ENCODE assay signal across 20 cellular contexts in the genomic region with DNA sequence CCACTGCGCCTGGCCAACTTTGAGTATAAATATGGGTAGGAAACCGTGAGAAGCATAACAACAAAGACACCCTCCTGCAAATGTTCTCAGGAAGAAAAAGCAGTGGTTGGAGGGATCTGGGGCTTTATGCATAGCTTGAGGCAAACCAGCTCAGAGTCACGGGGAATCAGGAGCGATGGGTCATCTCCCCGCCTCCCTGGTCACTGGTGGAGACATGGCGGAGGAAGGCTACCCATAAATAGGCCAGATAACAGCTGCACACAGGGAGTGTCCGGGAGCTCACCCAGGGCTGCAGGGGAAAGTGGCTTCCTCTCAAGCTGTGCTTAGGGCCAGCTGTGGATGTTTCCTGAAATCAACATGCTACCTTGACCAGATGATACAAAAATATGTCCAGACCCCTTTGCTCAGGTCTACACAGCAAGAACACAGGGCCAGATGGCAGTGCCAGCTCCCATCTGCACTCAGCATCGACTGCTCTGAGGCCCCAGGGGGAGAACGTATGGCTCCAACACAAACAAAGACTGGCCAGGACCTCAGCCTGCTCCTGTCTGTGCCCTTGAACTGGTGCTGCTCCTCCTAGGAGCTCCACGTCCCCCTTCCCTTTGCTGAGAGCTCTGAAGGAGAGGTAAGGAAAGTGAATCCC. TPM values are rescaled to one million over a fixed set of nuclear protein-coding genes. Genes with fewer than 3 reads are reported as not detected.
DNase-seq lines count a peak whose midpoint lies in the region; ATAC-seq and TF ChIP-seq lines count a peak whose summit lies in the region.
"Had no signal": no experiment of that assay in that cellular context is flagged by ENCODE, and none has a peak within 500 bp of the region (broad histone marks: within the 10 kb centered on the region; RNA-seq: fewer than 3 reads in every experiment).

No MANE protein-coding gene starts in this region.

- no peak overlapping the region for H3K4me3 Mint-ChIP-seq in neural progenitor cell
- H3K4me3 Mint-ChIP-seq: CD8-positive, alpha-beta memory T cell had no signal

- H3K4me1 ChIP-seq in neural progenitor cell (no peaks in the 10 kb centered on the region), vagina (peaks cover 18% of the 10 kb centered on the region)
- H3K4me1 ChIP-seq: uterus had no signal

- TF ChIP-seq CTCF in neural progenitor cell (IDR thresholded peaks at IDR 0.05): no peak
- no peak for TF ChIP-seq CTCF in vagina (IDR thresholded peaks at IDR 0.05)

- no peaks in the 10 kb centered on the region for H3K36me3 ChIP-seq in neural progenitor cell
- H3K36me3 ChIP-seq in vagina: no peaks in the 10 kb centered on the region
- H3K36me3 ChIP-seq: uterus had no signal

- H3K27ac ChIP-seq in neural progenitor cell (no peak overlapping the region), vagina (no peak overlapping the region)
- H3K27ac ChIP-seq: uterus had no signal

- H4K20me1 ChIP-seq in neural progenitor cell (ENCODE audit: low read depth): no peaks in the 10 kb centered on the region

- no peaks in the 10 kb centered on the region for H3K9me3 ChIP-seq in neural progenitor cell (ENCODE audit: low read depth)
- no peaks in the 10 kb centered on the region for H3K9me3 ChIP-seq in vagina
- H3K9me3 ChIP-seq: uterus had no signal

- no peaks in the 10 kb centered on the region for H3K27me3 ChIP-seq in neural progenitor cell
- H3K27me3 ChIP-seq in vagina: no peaks in the 10 kb centered on the region
- H3K27me3 ChIP-seq: uterus had no signal

- no peak overlapping the region for H3K9ac ChIP-seq in neural progenitor cell

- H3K4me3 ChIP-seq in neural progenitor cell (no peak overlapping the region), vagina (no peak overlapping the region)
- H3K4me3 ChIP-seq: uterus had no signal

- ATAC-seq in HG02938 (IDR thresholded peaks at IDR 0.05; ENCODE audit: unreplicated experiment): no peak

- in situ Hi-C loops in G401 (cut with HindIII; ENCODE audit: low sequenced_read_pairs): no loop called here

- TF ChIP-seq POLR2A in vagina (IDR thresholded peaks at IDR 0.05): no peak

- intact Hi-C loops in vagina (cut with DNase I): loop anchor here (10.0 kb wide), 1 partner anchor 280 kb away; no protein-coding TSS in a partner anchor

- peaks cover 26% of the 10 kb centered on the region for H3K4me1 Mint-ChIP-seq in neural progenitor cell

- no peaks in the 10 kb centered on the region for H3K36me3 Mint-ChIP-seq in neural progenitor cell
- H3K36me3 Mint-ChIP-seq: CD8-positive, alpha-beta memory T cell had no signal

- H3K4me2 ChIP-seq in neural progenitor cell: no peak overlapping the region

- no peak overlapping the region for H2AFZ ChIP-seq in neural progenitor cell (replicated peaks)

- DNase-seq in G401 (ENCODE audit: low spot score): peak; percentile 30
- peak; percentile 88 for DNase-seq in NCI-H69 (lab: John Stamatoyannopoulos, UW)
- peak; percentile 63 for DNase-seq in epidermal melanocyte (ENCODE audit: insufficient read length, low spot score)
- DNase-seq in neural progenitor cell (ENCODE audit: low spot score): no peak
- no peak for DNase-seq in central memory CD4-positive, alpha-beta T cell
- DNase-seq in vagina (ENCODE audit: extremely low spot score in 2 of 2): no peak
- no peak for DNase-seq in pons (ENCODE audit: low spot score)
- DNase-seq: activated CD4-positive, alpha-beta T cell treated with anti-CD3 and anti-CD28 coated beads, Interleukin-2, amount 50 U/mL, for 48 hours; activated naive CD4-positive, alpha-beta T cell treated with Interleukin-2 at 50 U/mL for 16 hours; activated T-cell treated with anti-CD3 and anti-CD28 coated beads for 4 hours; anterior cingulate cortex; CD8-positive, alpha-beta memory T cell; cerebellar nuclear complex; DND-41; H7; occipital lobe; stimulated activated CD4-positive, alpha-beta T cell treated with anti-CD3 and anti-CD28 coated beads, Interleukin-2, amount 100 ng/mL, for 24 hours; T-helper 1 cell had no signal

- peak overlapping the region; percentile 69 for H3K27ac Mint-ChIP-seq in neural progenitor cell

- H3K79me2 ChIP-seq in neural progenitor cell (ENCODE audit: low read depth): no peaks in the 10 kb centered on the region

- H3K27me3 Mint-ChIP-seq in neural progenitor cell (ENCODE audit: insufficient read depth, low read depth): peaks cover 6% of the 10 kb centered on the region
- H3K27me3 Mint-ChIP-seq: CD8-positive, alpha-beta memory T cell had no signal

- no peaks in the 10 kb centered on the region for H3F3A ChIP-seq in neural progenitor cell (ENCODE audit: low read depth)

- peaks cover 17% of the 10 kb centered on the region for H3K9me3 Mint-ChIP-seq in neural progenitor cell
- H3K9me3 Mint-ChIP-seq: CD8-positive, alpha-beta memory T cell had no signal

RNA-seq across cellular contexts. Expression of gene RERE, which starts 27.1 kb away (rescaled TPM):
- 22.6 and 57.3 TPM in 2 replicates for total RNA-seq in G401 (2014; rRNA removed; shearing (Covaris generic))
- total RNA-seq in neural progenitor cell (ENCODE audit: low replicate concordance): 29.8 and 46.5 TPM in 2 replicates
- 80.3 TPM for total RNA-seq in vagina

RNA-seq across cellular contexts. Expression of gene ENO1, which starts 33.9 kb away (rescaled TPM):
- 1,614 and 1,928 TPM in 2 replicates for total RNA-seq in G401 (2014; rRNA removed; shearing (Covaris generic))
- total RNA-seq in neural progenitor cell (ENCODE audit: low replicate concordance): 1,414 and 2,157 TPM in 2 replicates
- 558 TPM for total RNA-seq in vagina

Comparison
In these comparisons a context has a peak if more than half of its experiments do, and no peak if none do; other contexts are left out.
1. DNase-seq: peak in G401 (single experiment), NCI-H69 (single experiment) and epidermal melanocyte (single experiment); none in neural progenitor cell (single experiment), central memory CD4-positive, alpha-beta T cell (single experiment), vagina (0 of 2) and pons (single experiment).